Comparison of ENCODE assay signal across 15 cellular contexts in genomic region chr5:136810198-136810823, GRCh38.
DNase-seq lines count a peak whose midpoint lies in the region; TF ChIP-seq lines count a peak whose summit lies in the region.
"Had no signal": no experiment of that assay in that cellular context is flagged by ENCODE, and none has a peak within 500 bp of the region (broad histone marks: within the 10 kb centered on the region; RNA-seq: fewer than 3 reads in every experiment).

No MANE protein-coding gene starts in this region.

- H3K27ac ChIP-seq in right atrium auricular region: peak overlapping the region; percentile 62 to 72
- H3K27ac ChIP-seq: SJCRH30, skin epidermis had no signal

- no peaks in the 10 kb centered on the region for H3K36me3 ChIP-seq in right atrium auricular region
- H3K36me3 ChIP-seq: SJCRH30 had no signal

- peaks cover 0 to 15% of the 10 kb centered on the region in 2 donors for H3K4me1 ChIP-seq in right atrium auricular region
- H3K4me1 ChIP-seq: SJCRH30 had no signal

- no peaks in the 10 kb centered on the region for H3K27me3 ChIP-seq in right atrium auricular region
- H3K27me3 ChIP-seq: SJCRH30 had no signal

- DNase-seq in A172 (ENCODE audit: low spot score) (peak; percentile 94), HS-5 (ENCODE audit: low read depth) (peak; percentile 83), amniotic stem cell (lab: John Stamatoyannopoulos, UW) (peak; percentile 21), right atrium auricular region (ENCODE audit: low spot score) (no peak), NOMO-1 treated with dmso at 0.1 percent for 144 hours (lab: John Stamatoyannopoulos, UW; ENCODE audit: unreplicated experiment) (no peak), NCI-H345 treated with DMSO at 0.1 percent for 48 hours (lab: John Stamatoyannopoulos, UW; ENCODE audit: unreplicated experiment) (no peak), GM20000 (ENCODE audit: low spot score) (no peak), NCI-H187 treated with DMSO at 0.1 percent for 48 hours (lab: John Stamatoyannopoulos, UW) (no peak)
- DNase-seq: activated T-cell treated with anti-CD3 and anti-CD28 coated beads, Interleukin-2, amount 50 U/mL, for 24 hours; DMS79 treated with DMSO at 0.1 percent for 48 hours; MM.1S; NCI-H2227 treated with DMSO at 0.1 percent for 48 hours; SJCRH30; trophoblast cell had no signal

- H3K9me3 ChIP-seq in right atrium auricular region: no peaks in the 10 kb centered on the region
- H3K9me3 ChIP-seq: SJCRH30 had no signal

- TF ChIP-seq CTCF in right atrium auricular region (IDR thresholded peaks at IDR 0.05): no peak
- no peak for TF ChIP-seq CTCF in GM20000 (IDR thresholded peaks at IDR 0.05; ENCODE audit: extremely low read depth, missing control alignments)

- H3K4me3 ChIP-seq in right atrium auricular region: no peak overlapping the region
- H3K4me3 ChIP-seq: SJCRH30, skin epidermis had no signal

Comparison
In these comparisons a context has a peak if more than half of its experiments do, and no peak if none do; other contexts are left out.
1. DNase-seq: peak in A172 (single experiment), HS-5 (single experiment) and amniotic stem cell (single experiment); none in right atrium auricular region (single experiment), NOMO-1 treated with dmso at 0.1 percent for 144 hours (single experiment), NCI-H345 treated with DMSO at 0.1 percent for 48 hours (single experiment), GM20000 (single experiment) and NCI-H187 treated with DMSO at 0.1 percent for 48 hours (single experiment).